In genomic region chr7:146670532-146670931, GRCh38 we compare ENCODE assay signal across 27 cellular contexts.
"Had no signal": no experiment of that assay in that cellular context is flagged by ENCODE, and none has a peak within 500 bp of the region (broad histone marks: within the 10 kb centered on the region; RNA-seq: fewer than 3 reads in every experiment).

No MANE protein-coding gene starts in this region.

- H3K27me3 Mint-ChIP-seq: memory B cell; naive thymus-derived CD4-positive, alpha-beta T cell; stimulated activated naive CD8-positive, alpha-beta T cell treated with anti-CD3 and anti-CD28 coated beads, Interleukin-15, amount 100 ng/mL, for 72 hours had no signal

- DNase-seq: cerebellar nuclear complex; dorsolateral prefrontal cortex; effector CD4-positive, alpha-beta T cell; esophagus squamous epithelium; foreskin melanocyte; kidney; midbrain; naive thymus-derived CD4-positive, alpha-beta T cell; nucleus accumbens; stimulated activated CD4-positive, alpha-beta T cell treated with anti-CD3 and anti-CD28 coated beads, Interleukin-12 subunit alpha, Interleukin-12 subunit beta, amount 100 ng/mL, for 4 hours; stimulated activated CD4-positive, alpha-beta T cell treated with anti-CD3 and anti-CD28 coated beads, Interleukin-1b, Interleukin-23, amount 100 ng/mL, for 48 hours; stimulated activated CD4-positive, alpha-beta T cell treated with anti-CD3 and anti-CD28 coated beads, Interleukin-4, amount 100 ng/mL, for 1 hour; stimulated activated CD8-positive, alpha-beta memory T cell treated with anti-CD3 and anti-CD28 coated beads, Interleukin-4, amount 100 ng/mL, for 48 hours; stimulated activated naive CD4-positive, alpha-beta T cell; stimulated activated naive CD8-positive, alpha-beta T cell treated with anti-CD3 and anti-CD28 coated beads, Interleukin-15, amount 100 ng/mL, for 72 hours; transverse colon; upper lobe of right lung; uterus had no signal

- H3K4me2 ChIP-seq: smooth muscle cell had no signal

- H3K36me3 ChIP-seq: esophagus squamous epithelium, prostate gland, right atrium auricular region, suprapubic skin, transverse colon, upper lobe of right lung, uterus had no signal

- H3K27me3 ChIP-seq: dorsolateral prefrontal cortex, esophagus squamous epithelium, right atrium auricular region, suprapubic skin, transverse colon, upper lobe of right lung, uterus had no signal

- H3K4me1 ChIP-seq: esophagus squamous epithelium, prostate gland, right atrium auricular region, suprapubic skin, transverse colon, upper lobe of right lung, uterus had no signal

- ATAC-seq: left lobe of liver; naive thymus-derived CD4-positive, alpha-beta T cell; sciatic nerve; stimulated activated naive CD8-positive, alpha-beta T cell treated with anti-CD3 and anti-CD28 coated beads, Interleukin-15, amount 100 ng/mL, for 72 hours; upper lobe of right lung had no signal

- H3K4me1 Mint-ChIP-seq: memory B cell; naive thymus-derived CD4-positive, alpha-beta T cell; nephron; stimulated activated naive CD8-positive, alpha-beta T cell treated with anti-CD3 and anti-CD28 coated beads, Interleukin-15, amount 100 ng/mL, for 72 hours had no signal

- H3K4me3 ChIP-seq: dorsolateral prefrontal cortex, esophagus squamous epithelium, lung, prostate gland, right atrium auricular region, smooth muscle cell, suprapubic skin, transverse colon, upper lobe of right lung, uterus had no signal

- H3K27ac Mint-ChIP-seq: memory B cell; naive thymus-derived CD4-positive, alpha-beta T cell; stimulated activated naive CD8-positive, alpha-beta T cell treated with anti-CD3 and anti-CD28 coated beads, Interleukin-15, amount 100 ng/mL, for 72 hours had no signal

- H3K4me3 Mint-ChIP-seq: memory B cell; naive thymus-derived CD4-positive, alpha-beta T cell; nephron; stimulated activated naive CD8-positive, alpha-beta T cell treated with anti-CD3 and anti-CD28 coated beads, Interleukin-15, amount 100 ng/mL, for 72 hours had no signal

- H3K27ac ChIP-seq: dorsolateral prefrontal cortex, esophagus squamous epithelium, prostate gland, right atrium auricular region, suprapubic skin, transverse colon, upper lobe of right lung, uterus had no signal

- H3K36me3 Mint-ChIP-seq: memory B cell; naive thymus-derived CD4-positive, alpha-beta T cell had no signal

- H3K9me3 ChIP-seq: esophagus squamous epithelium, prostate gland, upper lobe of right lung, uterus had no signal
